ENCODE assay signal across 8 cellular contexts in the genomic region with DNA sequence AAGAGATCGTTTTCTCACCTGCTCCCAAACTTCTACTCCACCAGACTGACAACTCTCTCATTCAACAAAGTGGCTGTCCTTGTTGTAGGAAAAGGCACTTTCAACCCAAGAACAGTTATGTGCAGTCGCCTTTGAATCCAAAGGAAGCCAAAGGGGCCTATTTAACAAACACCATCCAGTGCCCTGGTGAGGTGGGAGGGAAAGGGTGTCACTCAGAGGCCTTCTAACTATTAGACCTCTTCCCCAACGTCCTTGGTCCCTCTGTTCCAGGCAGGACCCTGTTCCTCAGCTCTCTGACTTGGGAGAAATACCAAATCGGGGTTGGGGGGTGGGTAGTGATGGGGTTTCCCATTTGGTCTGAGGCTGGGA. TPM values are rescaled to one million over a fixed set of nuclear protein-coding genes. Genes with fewer than 3 reads are reported as not detected.
DNase-seq lines count a peak whose midpoint lies in the region; ATAC-seq and TF ChIP-seq lines count a peak whose summit lies in the region.

No MANE protein-coding gene starts in this region.

- H3K36me3 Mint-ChIP-seq in nephron progenitor cell (ENCODE audit: low read depth): peaks cover 21% of the 10 kb centered on the region

- no peaks in the 10 kb centered on the region for H3K36me3 ChIP-seq in BE2C
- H3K36me3 ChIP-seq in HUES64 (ENCODE audit: insufficient read depth, low read length): peaks cover 38% of the 10 kb centered on the region
- peaks cover 0 to 4% of the 10 kb centered on the region in 2 donors for H3K36me3 ChIP-seq in thyroid gland

- peaks cover 7% of the 10 kb centered on the region for H3K9me3 Mint-ChIP-seq in nephron progenitor cell

- H3K9me3 ChIP-seq in BE2C (no peaks in the 10 kb centered on the region), HUES64 (ENCODE audit: insufficient read depth, low read depth, low read length) (no peaks in the 10 kb centered on the region), thyroid gland (no peaks in the 10 kb centered on the region)

- WGBS in HUES64: 18% methylated on average over 3 of the region's 4 CpGs
- 56 to 72% methylated on average over 4 of the region's 4 CpGs for WGBS in thyroid gland, 2 donors

- H3K9ac ChIP-seq in HUES64 (ENCODE audit: low read depth, low read length): 0 out of 2 replicates have a peak overlapping the region, but pooled peaks have one; percentile 0

- peaks cover 48% of the 10 kb centered on the region for H3K4me1 Mint-ChIP-seq in nephron progenitor cell

- ATAC-seq in HG03025 (IDR thresholded peaks at IDR 0.05; ENCODE audit: low FRiP score, unreplicated experiment): no peak

- DNase-seq in BE2C (no peak), cerebellar cortex (ENCODE audit: low spot score) (peak; percentile 16), nephron progenitor cell (no peak), thyroid gland (no peak), NCI-H1417 (lab: John Stamatoyannopoulos, UW) (no peak), C1 segment of cervical spinal cord (lab: John Stamatoyannopoulos, UW) (no peak)

- no peak overlapping the region for H3K27ac ChIP-seq in HUES64 (ENCODE audit: low read depth, low read length)
- no peak overlapping the region for H3K27ac ChIP-seq in thyroid gland

- H3K27me3 ChIP-seq in BE2C: peaks cover 26% of the 10 kb centered on the region
- H3K27me3 ChIP-seq in HUES64 (ENCODE audit: insufficient read depth, low read length): no peaks in the 10 kb centered on the region
- H3K27me3 ChIP-seq in thyroid gland: no peaks in the 10 kb centered on the region

- intact Hi-C loops in thyroid gland (cut with DNase I): no loop called here

- peak overlapping the region; percentile 96 for H3K4me3 Mint-ChIP-seq in nephron progenitor cell

- peak overlapping the region; percentile 84 for H3K27ac Mint-ChIP-seq in nephron progenitor cell

- TF ChIP-seq CTCF in BE2C (IDR thresholded peaks at IDR 0.05; ENCODE audit: low read depth, low read length): no peak
- TF ChIP-seq CTCF in nephron progenitor cell (IDR thresholded peaks at IDR 0.05): no peak
- TF ChIP-seq CTCF in thyroid gland (IDR thresholded peaks at IDR 0.05): no peak

- no peaks in the 10 kb centered on the region for H3K27me3 Mint-ChIP-seq in nephron progenitor cell (ENCODE audit: low read depth, poor library complexity)

- H3K4me1 ChIP-seq in BE2C (no peaks in the 10 kb centered on the region), HUES64 (ENCODE audit: insufficient read depth, low read length) (peaks cover 21% of the 10 kb centered on the region), thyroid gland (peaks cover 7 to 9% of the 10 kb centered on the region in 2 donors)

- H3K4me3 ChIP-seq in BE2C (ENCODE audit: low read depth, low read length) (peak overlapping the region; percentile 87; the same call in 1 of the 2 replicates), HUES64 (ENCODE audit: low read length) (peak overlapping the region; percentile 88), thyroid gland (replicated peaks in 1 of 3) (peak overlapping the region in 1 of 3 donors; percentile 83)

- no peak for TF ChIP-seq POLR2A in thyroid gland (IDR thresholded peaks at IDR 0.05)

RNA-seq across cellular contexts. Expression of gene SIX4, which starts 3.2 kb away (rescaled TPM):
- polyA plus RNA-seq in BE2C (2012; ENCODE audit: insufficient read depth, insufficient read length, low read depth): 0.14 TPM
- polyA plus RNA-seq in HUES64 (2013, experiment 1 of 2): 10.6 TPM
- polyA plus RNA-seq in HUES64 (2013, experiment 2 of 2): 11.2 TPM
- total RNA-seq in thyroid gland: 10 to 100 TPM in 1 of 4 donors, 1 to 10 TPM in 3; 5.7 to 11.1 (median 6.1) TPM

RNA-seq across cellular contexts. Expression of gene MNAT1, which starts 13.6 kb away (rescaled TPM):
- polyA plus RNA-seq in BE2C (2012; ENCODE audit: insufficient read depth, insufficient read length, low read depth): 46.3 TPM
- 37.0 TPM for polyA plus RNA-seq in HUES64 (2013, experiment 1 of 2)
- 45.8 TPM for polyA plus RNA-seq in HUES64 (2013, experiment 2 of 2)
- total RNA-seq in thyroid gland: 10 to 100 TPM; 35.4 to 58.8 (median 47.8) TPM
